Comparison of ENCODE assay signal across 2 cellular contexts in the genomic region with DNA sequence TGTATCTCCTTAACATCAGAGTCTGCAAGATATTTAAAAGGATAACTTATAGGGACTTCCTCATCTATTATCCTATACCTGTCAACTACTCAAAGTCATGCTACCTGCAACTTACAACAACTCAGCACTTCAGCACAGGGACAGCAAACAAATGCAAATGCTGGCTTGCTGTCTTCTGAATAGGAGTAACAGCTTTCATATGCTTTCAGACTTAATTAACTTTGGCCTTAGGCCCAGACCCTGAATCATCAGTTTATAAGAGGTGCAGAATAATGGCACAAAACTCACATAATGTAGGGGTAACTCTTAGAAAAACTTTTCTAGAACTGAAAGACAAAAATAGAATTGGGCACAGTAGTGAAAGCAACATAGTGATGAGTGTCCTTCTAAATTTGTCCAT.
TF ChIP-seq lines count a peak whose summit lies in the region.

No MANE protein-coding gene starts in this region.

TF ChIP-seq in SK-N-SH, 30 proteins besides CTCF, POLR2A, EP300 and RAD21 (continued from another document):
- TF ChIP-seq, protein P1, sequence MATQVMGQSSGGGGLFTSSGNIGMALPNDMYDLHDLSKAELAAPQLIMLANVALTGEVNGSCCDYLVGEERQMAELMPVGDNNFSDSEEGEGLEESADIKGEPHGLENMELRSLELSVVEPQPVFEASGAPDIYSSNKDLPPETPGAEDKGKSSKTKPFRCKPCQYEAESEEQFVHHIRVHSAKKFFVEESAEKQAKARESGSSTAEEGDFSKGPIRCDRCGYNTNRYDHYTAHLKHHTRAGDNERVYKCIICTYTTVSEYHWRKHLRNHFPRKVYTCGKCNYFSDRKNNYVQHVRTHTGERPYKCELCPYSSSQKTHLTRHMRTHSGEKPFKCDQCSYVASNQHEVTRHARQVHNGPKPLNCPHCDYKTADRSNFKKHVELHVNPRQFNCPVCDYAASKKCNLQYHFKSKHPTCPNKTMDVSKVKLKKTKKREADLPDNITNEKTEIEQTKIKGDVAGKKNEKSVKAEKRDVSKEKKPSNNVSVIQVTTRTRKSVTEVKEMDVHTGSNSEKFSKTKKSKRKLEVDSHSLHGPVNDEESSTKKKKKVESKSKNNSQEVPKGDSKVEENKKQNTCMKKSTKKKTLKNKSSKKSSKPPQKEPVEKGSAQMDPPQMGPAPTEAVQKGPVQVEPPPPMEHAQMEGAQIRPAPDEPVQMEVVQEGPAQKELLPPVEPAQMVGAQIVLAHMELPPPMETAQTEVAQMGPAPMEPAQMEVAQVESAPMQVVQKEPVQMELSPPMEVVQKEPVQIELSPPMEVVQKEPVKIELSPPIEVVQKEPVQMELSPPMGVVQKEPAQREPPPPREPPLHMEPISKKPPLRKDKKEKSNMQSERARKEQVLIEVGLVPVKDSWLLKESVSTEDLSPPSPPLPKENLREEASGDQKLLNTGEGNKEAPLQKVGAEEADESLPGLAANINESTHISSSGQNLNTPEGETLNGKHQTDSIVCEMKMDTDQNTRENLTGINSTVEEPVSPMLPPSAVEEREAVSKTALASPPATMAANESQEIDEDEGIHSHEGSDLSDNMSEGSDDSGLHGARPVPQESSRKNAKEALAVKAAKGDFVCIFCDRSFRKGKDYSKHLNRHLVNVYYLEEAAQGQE (IDR thresholded peaks at IDR 0.05; ENCODE audit: low read depth, low read length): peak; percentile 58; the same call in 1 of the 2 replicates

TF ChIP-seq in SK-N-SH treated with all-trans-retinoic acid at 6 μM for 48 hours, 23 proteins besides CTCF, POLR2A, EP300 and RAD21 (continued from another document):
- TF ChIP-seq CSDC2 (CRISPR knock-in tag; IDR thresholded peaks at IDR 0.05): no peak
